1 cellular context compared by ENCODE assay signal in the genomic region with DNA sequence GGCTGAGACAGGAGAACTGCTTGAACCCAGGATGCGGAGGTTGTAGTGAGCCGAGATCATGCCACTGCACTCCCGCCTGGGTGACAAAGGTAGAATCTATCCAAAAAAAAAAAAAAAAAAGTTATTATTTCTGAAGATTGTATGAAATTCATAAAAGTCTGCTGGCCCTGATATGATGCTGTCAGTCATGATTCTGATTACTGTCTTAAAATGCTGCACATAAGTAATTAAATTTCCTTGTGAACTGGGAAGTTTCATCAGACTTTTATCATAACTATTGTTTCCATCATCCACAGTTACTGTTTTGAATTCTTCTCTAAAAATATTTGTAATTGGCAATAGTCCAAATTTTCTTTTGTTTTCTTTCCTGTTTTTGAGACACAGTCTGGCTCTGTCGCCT. TPM values are rescaled to one million over a fixed set of nuclear protein-coding genes. Genes with fewer than 3 reads are reported as not detected.
"Had no signal": no experiment of that assay in that cellular context is flagged by ENCODE, and none has a peak within 500 bp of the region (broad histone marks: within the 10 kb centered on the region; RNA-seq: fewer than 3 reads in every experiment).

A gene (minus strand): TSS at position 101 of the 400 bp plus-strand sequence. CDS start 2,906 bp downstream, outside the sequence.

RNA-seq across cellular contexts. Expression of the gene that starts here (rescaled TPM):
- total RNA-seq: SJSA1 had no signal
